16 cellular contexts compared by ENCODE assay signal in the genomic region with DNA sequence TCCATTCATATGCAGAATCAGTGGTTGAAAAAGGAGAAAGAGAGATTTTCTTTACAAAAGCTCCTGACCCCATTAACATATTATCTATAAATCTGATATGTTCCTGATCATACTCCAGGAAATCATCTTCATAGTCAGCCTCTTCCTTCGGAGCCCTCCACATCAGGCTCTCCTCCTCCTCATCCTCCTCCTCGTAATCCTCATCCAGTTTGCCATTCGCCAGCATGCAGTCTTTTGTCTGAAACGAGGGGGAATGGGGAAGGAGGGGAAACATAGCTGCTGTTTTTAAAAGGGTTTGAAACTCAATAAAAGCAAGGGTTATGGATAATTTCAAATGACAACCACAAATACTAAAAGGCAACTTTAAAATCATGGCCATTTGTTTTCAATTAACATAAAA.
"Had no signal": no experiment of that assay in that cellular context is flagged by ENCODE, and none has a peak within 500 bp of the region (broad histone marks: within the 10 kb centered on the region; RNA-seq: fewer than 3 reads in every experiment).

No MANE protein-coding gene starts in this region.

- H3K27ac ChIP-seq: colonic mucosa, heart right ventricle, left lung, spleen, vagina had no signal

- H3K9me3 Mint-ChIP-seq: activated naive CD8-positive, alpha-beta T cell treated with anti-CD3 and anti-CD28 coated beads, Interleukin-2, amount 10 ng/mL, durations not matched to agents 7 days and 5 days; naive B cell had no signal

- H3K9me3 ChIP-seq: colonic mucosa, esophagus muscularis mucosa, heart right ventricle, left lung, sigmoid colon, spleen, transverse colon, vagina had no signal

- H3K27ac Mint-ChIP-seq: activated naive CD8-positive, alpha-beta T cell treated with anti-CD3 and anti-CD28 coated beads, Interleukin-2, amount 10 ng/mL, durations not matched to agents 7 days and 5 days had no signal

- H3K27me3 ChIP-seq: colonic mucosa, esophagus muscularis mucosa, heart right ventricle, left lung, sigmoid colon, spleen, transverse colon, vagina had no signal

- H3K4me1 ChIP-seq: colonic mucosa had no signal

- ATAC-seq: left lung had no signal

- H3K4me3 Mint-ChIP-seq: activated naive CD8-positive, alpha-beta T cell treated with anti-CD3 and anti-CD28 coated beads, Interleukin-2, amount 10 ng/mL, durations not matched to agents 7 days and 5 days; naive B cell had no signal

- DNase-seq: activated CD4-positive, alpha-beta T cell treated with anti-CD3 and anti-CD28 coated beads, Interleukin-2, amount 50 U/mL, for 1 hour; activated CD4-positive, CD25-positive, alpha-beta regulatory T cell treated with anti-CD3 and anti-CD28 coated beads, Interleukin-2, amount 50 U/mL, for 72 hours; activated CD8-positive, alpha-beta memory T cell treated with anti-CD3 and anti-CD28 coated beads for 24 hours; activated CD8-positive, alpha-beta memory T cell treated with anti-CD3 and anti-CD28 coated beads, Interleukin-2, amount 50 U/mL, for 48 hours; activated naive CD8-positive, alpha-beta T cell treated with anti-CD3 and anti-CD28 coated beads, Interleukin-2, amount 10 ng/mL, durations not matched to agents 7 days and 5 days; colonic mucosa; heart right ventricle; left lung; naive B cell; sigmoid colon; spleen; stimulated activated naive CD4-positive, alpha-beta T cell; T1000; transverse colon had no signal

- H3K27me3 Mint-ChIP-seq: activated naive CD8-positive, alpha-beta T cell treated with anti-CD3 and anti-CD28 coated beads, Interleukin-2, amount 10 ng/mL, durations not matched to agents 7 days and 5 days; naive B cell had no signal

- H3K4me3 ChIP-seq: colonic mucosa, esophagus muscularis mucosa, heart right ventricle, left lung, sigmoid colon, spleen, transverse colon, vagina had no signal
